Comparison of ENCODE assay signal across 8 cellular contexts in the genomic region with DNA sequence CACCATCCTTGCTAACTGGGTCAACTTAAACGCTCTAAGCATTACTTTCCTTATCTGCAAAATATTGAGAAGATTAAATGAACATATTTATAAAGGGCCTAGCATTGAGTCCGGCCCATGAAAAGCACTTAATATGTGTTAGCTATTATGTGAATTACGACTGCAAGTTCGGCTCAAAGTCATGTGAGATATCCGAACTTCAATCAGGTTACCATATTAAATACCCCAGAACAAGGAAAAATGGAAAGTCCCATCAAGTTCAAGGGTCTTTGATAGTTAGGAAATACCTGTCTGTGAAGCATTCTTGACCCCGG. TPM values are rescaled to one million over a fixed set of nuclear protein-coding genes. Genes with fewer than 3 reads are reported as not detected.
DNase-seq lines count a peak whose midpoint lies in the region; ATAC-seq and TF ChIP-seq lines count a peak whose summit lies in the region.

No MANE protein-coding gene starts in this region.

- no peaks in the 10 kb centered on the region for H3K36me3 ChIP-seq in HCT116 (ENCODE audit: control insufficient read depth in 1 of 2, insufficient read depth in 2 of 2, low read length in 2 of 2)

- peak overlapping the region; percentile 71 for H2AFZ ChIP-seq in HCT116 (ENCODE audit: low read depth, low read length, poor library complexity, severe bottlenecking)

- TF ChIP-seq POLR2A in HCT116 (IDR thresholded peaks at IDR 0.05; ENCODE audit: borderline replicate concordance, extremely low read depth, insufficient read depth, insufficient read length), result no peak

- peak overlapping the region; percentile 79 for H3K4me2 ChIP-seq in HCT116 (ENCODE audit: low read length)

- H3K9ac ChIP-seq in HCT116 (ENCODE audit: low read length), result peak overlapping the region; percentile 54

- H3K27ac ChIP-seq in HCT116 (ENCODE audit: low read depth, low read length), result peak overlapping the region; percentile 5; the same call in 1 of the 2 replicates
- peak overlapping the region; percentile 70 for H3K27ac ChIP-seq in angular gyrus (ENCODE audit: low read depth, low read length)

- RAD21 ChIA-PET in HCT116 (lab: Charles Lee; ENCODE audit: low non-redundant PET in 1 of 2, low total read pairs in 2 of 2, uncharacterized antibody in 2 of 2, unreplicated experiment in 2 of 2), result no interaction called here

- POLR2A ChIA-PET in HCT116 (lab: Charles Lee), result no interaction called here

- CTCF ChIA-PET in HCT116 (lab: Charles Lee), result no interaction called here

- H3K9me3 ChIP-seq in HCT116 (ENCODE audit: control insufficient read depth in 1 of 2, insufficient read depth in 1 of 2, low read depth in 1 of 2, low read length in 2 of 2) (no peaks in the 10 kb centered on the region), mononuclear cell (ENCODE audit: low read depth, low read length) (no peaks in the 10 kb centered on the region)

- no peaks in the 10 kb centered on the region for H3K9me2 ChIP-seq in HCT116 (ENCODE audit: insufficient read depth)

- no peaks in the 10 kb centered on the region for H4K20me1 ChIP-seq in HCT116 (ENCODE audit: insufficient read depth)

- TF ChIP-seq RAD21 in HCT116 (IDR thresholded peaks at IDR 0.05; ENCODE audit: low read depth), result no peak

- DNase-seq in AG10803 (ENCODE audit: low read depth) (no peak), HCT116 (ENCODE audit: low read depth, low spot score) (no peak), NCI-H2107 (lab: John Stamatoyannopoulos, UW) (no peak)
- DNase-seq in activated CD4-positive, alpha-beta T cell treated with anti-CD3 and anti-CD28 coated beads for 4 hours, result no peak

- H3K4me3 ChIP-seq in AG10803 (ENCODE audit: low read length), result peak overlapping the region; percentile 49
- H3K4me3 ChIP-seq in HCT116 (replicated peaks in 1 of 2; ENCODE audit: low read depth in 1 of 2, low read length in 2 of 2), result peak overlapping the region; percentile 45 to 69
- H3K4me3 ChIP-seq in mononuclear cell (ENCODE audit: low read length), result peak overlapping the region; percentile 65

- TSS peak; percentile 98 for BruUV-seq in HCT116 (replicated peaks; lab: Mats Ljungman, UMichigan)

- intact Hi-C loops in HCT116 (cut with micrococcal nuclease), result loop anchor here (5.0 kb wide), 2 partner anchors 65 to 425 kb away; partner anchors contain the start of gene CALM1

- 0 out of 2 replicates have a peak, but pooled peaks cover 5% of the 10 kb centered on the region for H3K27me3 ChIP-seq in HCT116 (ENCODE audit: insufficient read depth, low read length)
- H3K27me3 ChIP-seq in mononuclear cell (ENCODE audit: insufficient read depth, low read length), result peaks cover 19% of the 10 kb centered on the region

- ATAC-seq in HCT116, result 0 out of 2 replicates have a peak, but pooled peaks have one; percentile 1
- no peak for ATAC-seq in HG02588 (IDR thresholded peaks at IDR 0.05; ENCODE audit: unreplicated experiment)
- no peak for ATAC-seq in esophagus mucosa

- H3K4me1 ChIP-seq in HCT116 (ENCODE audit: control insufficient read depth in 1 of 2, insufficient read depth in 2 of 2, low read length in 2 of 2), result peaks cover 16 to 18% of the 10 kb centered on the region in 2 experiments; a peak in 3 of 4 replicates
- H3K4me1 ChIP-seq in mononuclear cell (ENCODE audit: insufficient read depth, low read length), result peaks cover 14% of the 10 kb centered on the region

- H3K79me2 ChIP-seq in HCT116 (ENCODE audit: insufficient read depth, low read length), result peaks cover 40% of the 10 kb centered on the region

- TF ChIP-seq CTCF in AG10803 (conservative IDR thresholded peaks at IDR 0.05; ENCODE audit: low read length) (no peak), HCT116 (IDR thresholded peaks at IDR 0.05 in 2 of 3, conservative IDR thresholded peaks at IDR 0.05 in 1 of 3; ENCODE audit: borderline replicate concordance in 1 of 3, insufficient read depth in 1 of 3, low read depth in 2 of 3, low read length in 2 of 3) (no peak)

TF ChIP-seq in HCT116, 20 proteins besides CTCF, POLR2A, EP300 and RAD21:
- TF ChIP-seq, protein P1, sequence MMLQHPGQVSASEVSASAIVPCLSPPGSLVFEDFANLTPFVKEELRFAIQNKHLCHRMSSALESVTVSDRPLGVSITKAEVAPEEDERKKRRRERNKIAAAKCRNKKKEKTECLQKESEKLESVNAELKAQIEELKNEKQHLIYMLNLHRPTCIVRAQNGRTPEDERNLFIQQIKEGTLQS (IDR thresholded peaks at IDR 0.05), result no peak
- TF ChIP-seq EZH2 (IDR thresholded peaks at IDR 0.05) (no peak), TCF7L2 (IDR thresholded peaks at IDR 0.05; ENCODE audit: borderline replicate concordance, extremely low read depth, insufficient read depth, insufficient read length) (no peak), FOSL1 (IDR thresholded peaks at IDR 0.05; ENCODE audit: low read depth) (no peak), SIN3A (IDR thresholded peaks at IDR 0.05; ENCODE audit: low read depth) (no peak), ZNF274 (IDR thresholded peaks at IDR 0.05; ENCODE audit: low read depth, low read length) (no peak)
- TF ChIP-seq, protein P2, sequence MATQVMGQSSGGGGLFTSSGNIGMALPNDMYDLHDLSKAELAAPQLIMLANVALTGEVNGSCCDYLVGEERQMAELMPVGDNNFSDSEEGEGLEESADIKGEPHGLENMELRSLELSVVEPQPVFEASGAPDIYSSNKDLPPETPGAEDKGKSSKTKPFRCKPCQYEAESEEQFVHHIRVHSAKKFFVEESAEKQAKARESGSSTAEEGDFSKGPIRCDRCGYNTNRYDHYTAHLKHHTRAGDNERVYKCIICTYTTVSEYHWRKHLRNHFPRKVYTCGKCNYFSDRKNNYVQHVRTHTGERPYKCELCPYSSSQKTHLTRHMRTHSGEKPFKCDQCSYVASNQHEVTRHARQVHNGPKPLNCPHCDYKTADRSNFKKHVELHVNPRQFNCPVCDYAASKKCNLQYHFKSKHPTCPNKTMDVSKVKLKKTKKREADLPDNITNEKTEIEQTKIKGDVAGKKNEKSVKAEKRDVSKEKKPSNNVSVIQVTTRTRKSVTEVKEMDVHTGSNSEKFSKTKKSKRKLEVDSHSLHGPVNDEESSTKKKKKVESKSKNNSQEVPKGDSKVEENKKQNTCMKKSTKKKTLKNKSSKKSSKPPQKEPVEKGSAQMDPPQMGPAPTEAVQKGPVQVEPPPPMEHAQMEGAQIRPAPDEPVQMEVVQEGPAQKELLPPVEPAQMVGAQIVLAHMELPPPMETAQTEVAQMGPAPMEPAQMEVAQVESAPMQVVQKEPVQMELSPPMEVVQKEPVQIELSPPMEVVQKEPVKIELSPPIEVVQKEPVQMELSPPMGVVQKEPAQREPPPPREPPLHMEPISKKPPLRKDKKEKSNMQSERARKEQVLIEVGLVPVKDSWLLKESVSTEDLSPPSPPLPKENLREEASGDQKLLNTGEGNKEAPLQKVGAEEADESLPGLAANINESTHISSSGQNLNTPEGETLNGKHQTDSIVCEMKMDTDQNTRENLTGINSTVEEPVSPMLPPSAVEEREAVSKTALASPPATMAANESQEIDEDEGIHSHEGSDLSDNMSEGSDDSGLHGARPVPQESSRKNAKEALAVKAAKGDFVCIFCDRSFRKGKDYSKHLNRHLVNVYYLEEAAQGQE (IDR thresholded peaks at IDR 0.05; ENCODE audit: low read depth), result no peak

RNA-seq across cellular contexts. Expression of gene NRDE2, which starts 0.5 kb away (rescaled TPM):
- total RNA-seq in HCT116 (2021; ENCODE audit: unreplicated experiment) (20.1 TPM), mononuclear cell (15.0 TPM), esophagus mucosa (12.2 TPM)
- polyA plus RNA-seq in HCT116 (2012), result 8.1 and 10.1 TPM in 2 replicates
